1 cellular context compared by ENCODE assay signal in genomic region chr1:161159915-161160248, GRCh38.
TF ChIP-seq lines count a peak whose summit lies in the region.

No MANE protein-coding gene starts in this region.

TF ChIP-seq in GM12878, 131 proteins besides CTCF, POLR2A, EP300 and RAD21:
- TF ChIP-seq NR2F1 (conservative IDR thresholded peaks at IDR 0.05) (0 out of 2 replicates have a peak, but pooled peaks have one; percentile 7), ZBTB11 (CRISPR knock-in tag; IDR thresholded peaks at IDR 0.05) (0 out of 2 replicates have a peak, but pooled peaks have one; percentile 16), SMC3 (IDR thresholded peaks at IDR 0.05; ENCODE audit: borderline replicate concordance, low read length) (no peak), HDGF (IDR thresholded peaks at IDR 0.05) (peak; percentile 20; the same call in 1 of the 2 replicates)
